8 cellular contexts compared by ENCODE assay signal in genomic region chrX:97563531-97564133, GRCh38.
A peak's percentile ranks its signal among the peaks of the same experiment; 100 is the strongest.
DNase-seq lines count a peak whose midpoint lies in the region; ATAC-seq and TF ChIP-seq lines count a peak whose summit lies in the region.

No MANE protein-coding gene starts in this region.

- peak overlapping the region; percentile 21 to 40 for H3K4me3 ChIP-seq in Panc1 (ENCODE audit: low read depth in 2 of 2, low read length in 2 of 2)
- H3K4me3 ChIP-seq in skeletal muscle cell (ENCODE audit: low read depth, low read length), result peak overlapping the region; percentile 24

- ATAC-seq in HG03196 (IDR thresholded peaks at IDR 0.05; ENCODE audit: unreplicated experiment) (peak; percentile 99), Panc1 (peak; percentile 86)

- no peaks in the 10 kb centered on the region for H3K36me3 ChIP-seq in Panc1 (ENCODE audit: control insufficient read depth, insufficient read depth, low read length)

- POLR2A ChIA-PET in Panc1 (lab: Charles Lee), result no interaction called here

- H3K27me3 ChIP-seq in Panc1 (ENCODE audit: control insufficient read depth, insufficient read depth, low read length), result no peaks in the 10 kb centered on the region

- DNase-seq in Ammon's horn (ENCODE audit: low spot score) (peak; percentile 52), Panc1 (ENCODE audit: low read depth, low spot score) (no peak), head of caudate nucleus (peak in 38 of 42 donors; percentile 4 to 71 (median 32)), skeletal muscle cell (ENCODE audit: low read depth) (peak; percentile 11), mesenteric fat pad (ENCODE audit: low spot score) (no peak)
- DNase-seq in activated effector memory CD4-positive, alpha-beta T cell treated with Interleukin-2 at 50 U/mL for 16 hours, result peak; percentile 20

- TF ChIP-seq POLR2A in GM19099 (IDR thresholded peaks at IDR 0.05; ENCODE audit: extremely low read depth, insufficient read length, low read depth), result peak; percentile 41

- BruUV-seq in Panc1 (replicated peaks; lab: Mats Ljungman, UMichigan), result no TSS peak

- CTCF ChIA-PET in Panc1 (lab: Charles Lee), result no interaction called here

- in situ Hi-C loops in Panc1 (cut with HindIII; ENCODE audit: low pct_unique_long_range_greater_than_20kb, low sequenced_read_pairs), result no loop called here

- H3K4me1 ChIP-seq in Panc1 (ENCODE audit: control insufficient read depth, insufficient read depth, low read length), result no peaks in the 10 kb centered on the region; the same call in 1 of the 2 replicates

- H3K9me3 ChIP-seq in Panc1 (ENCODE audit: control insufficient read depth, insufficient read depth, low read depth, low read length), result no peaks in the 10 kb centered on the region

- peak overlapping the region; percentile 57 for H3K27ac ChIP-seq in Panc1 (ENCODE audit: low read length)

- no peak for TF ChIP-seq CTCF in Panc1 (IDR thresholded peaks at IDR 0.05)

- intact Hi-C loops in Panc1 (cut with micrococcal nuclease; ENCODE audit: unreplicated experiment), result no loop called here
- intact Hi-C loops in head of caudate nucleus (cut with DNase I), result no loop called here

Comparison
In these comparisons a context has a peak if more than half of its experiments do, and no peak if none do; other contexts are left out.
1. DNase-seq: peak in Ammon's horn (single experiment), activated effector memory CD4-positive, alpha-beta T cell treated with Interleukin-2 at 50 U/mL for 16 hours (single experiment), head of caudate nucleus (38 of 42) and skeletal muscle cell (single experiment); none in Panc1 (single experiment) and mesenteric fat pad (single experiment).